Comparison of ENCODE assay signal across 1 cellular context in the genomic region with DNA sequence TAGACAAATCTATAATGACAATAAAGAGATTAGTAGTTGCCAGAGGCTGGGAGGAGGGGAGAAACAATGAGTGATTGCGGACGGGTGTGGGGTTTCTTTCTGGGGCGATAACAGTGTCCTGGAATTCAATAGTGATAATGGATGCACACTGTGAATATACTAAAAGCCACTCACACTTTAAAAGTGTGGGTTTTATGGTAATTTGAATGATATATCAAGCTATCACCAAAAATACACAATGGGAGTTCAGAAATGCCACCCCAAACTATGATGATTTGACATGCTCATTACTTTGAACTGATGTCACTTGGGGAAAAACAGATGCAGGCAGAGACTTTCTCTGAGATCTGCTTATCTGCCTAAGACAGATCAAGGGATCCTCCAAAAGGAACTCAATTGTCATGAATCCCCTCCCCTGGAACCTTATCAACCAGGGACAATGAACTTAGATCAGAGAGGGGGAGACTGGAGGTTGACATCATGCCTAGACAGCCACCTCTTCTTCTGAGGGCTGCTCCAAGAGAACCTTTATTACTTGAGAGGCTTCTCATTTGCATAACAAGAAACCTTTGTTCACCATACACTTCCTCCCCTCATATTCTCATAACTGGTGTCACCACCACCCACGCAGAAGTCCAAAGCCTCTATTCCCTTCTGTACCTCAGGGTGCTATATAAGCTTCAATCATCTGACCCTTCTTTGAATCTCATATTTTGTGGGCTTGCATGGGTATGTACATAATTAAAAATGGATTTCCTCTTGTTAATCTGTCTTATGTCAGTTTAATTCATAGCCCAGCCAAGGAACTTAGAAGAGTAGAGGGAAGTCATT.
A peak's percentile ranks its signal among the peaks of the same experiment; 100 is the strongest.
TF ChIP-seq lines count a peak whose summit lies in the region.

No MANE protein-coding gene starts in this region.

TF ChIP-seq in GM12878, 131 proteins besides CTCF, POLR2A, EP300 and RAD21 (continues in another document):
- no peak for TF ChIP-seq NR2C2 (IDR thresholded peaks at IDR 0.05; ENCODE audit: borderline replicate concordance, control insufficient read depth, insufficient read length, low read depth)
- no peak for TF ChIP-seq MTA3 (IDR thresholded peaks at IDR 0.05; ENCODE audit: borderline replicate concordance, low read length)
- TF ChIP-seq, protein P1, sequence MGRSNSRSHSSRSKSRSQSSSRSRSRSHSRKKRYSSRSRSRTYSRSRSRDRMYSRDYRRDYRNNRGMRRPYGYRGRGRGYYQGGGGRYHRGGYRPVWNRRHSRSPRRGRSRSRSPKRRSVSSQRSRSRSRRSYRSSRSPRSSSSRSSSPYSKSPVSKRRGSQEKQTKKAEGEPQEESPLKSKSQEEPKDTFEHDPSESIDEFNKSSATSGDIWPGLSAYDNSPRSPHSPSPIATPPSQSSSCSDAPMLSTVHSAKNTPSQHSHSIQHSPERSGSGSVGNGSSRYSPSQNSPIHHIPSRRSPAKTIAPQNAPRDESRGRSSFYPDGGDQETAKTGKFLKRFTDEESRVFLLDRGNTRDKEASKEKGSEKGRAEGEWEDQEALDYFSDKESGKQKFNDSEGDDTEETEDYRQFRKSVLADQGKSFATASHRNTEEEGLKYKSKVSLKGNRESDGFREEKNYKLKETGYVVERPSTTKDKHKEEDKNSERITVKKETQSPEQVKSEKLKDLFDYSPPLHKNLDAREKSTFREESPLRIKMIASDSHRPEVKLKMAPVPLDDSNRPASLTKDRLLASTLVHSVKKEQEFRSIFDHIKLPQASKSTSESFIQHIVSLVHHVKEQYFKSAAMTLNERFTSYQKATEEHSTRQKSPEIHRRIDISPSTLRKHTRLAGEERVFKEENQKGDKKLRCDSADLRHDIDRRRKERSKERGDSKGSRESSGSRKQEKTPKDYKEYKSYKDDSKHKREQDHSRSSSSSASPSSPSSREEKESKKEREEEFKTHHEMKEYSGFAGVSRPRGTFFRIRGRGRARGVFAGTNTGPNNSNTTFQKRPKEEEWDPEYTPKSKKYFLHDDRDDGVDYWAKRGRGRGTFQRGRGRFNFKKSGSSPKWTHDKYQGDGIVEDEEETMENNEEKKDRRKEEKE (IDR thresholded peaks at IDR 0.05) = no peak
- no peak for TF ChIP-seq LARP7 (IDR thresholded peaks at IDR 0.05)
- no peak for TF ChIP-seq POLR2AphosphoS5 (IDR thresholded peaks at IDR 0.05; ENCODE audit: low read length)
- TF ChIP-seq POU2F2 (IDR thresholded peaks at IDR 0.05; ENCODE audit: borderline replicate concordance, low read depth, low read length) = peak; percentile 90
- TF ChIP-seq SPI1 (IDR thresholded peaks at IDR 0.05; ENCODE audit: borderline replicate concordance, insufficient read depth, low read depth, low read length) = peak; percentile 69; the same call in 1 of the 2 replicates
- no peak for TF ChIP-seq KLF5 (IDR thresholded peaks at IDR 0.05; ENCODE audit: partially characterized antibody)
- no peak for TF ChIP-seq ZBED1 (IDR thresholded peaks at IDR 0.05; ENCODE audit: borderline replicate concordance)
- no peak for TF ChIP-seq NBN (IDR thresholded peaks at IDR 0.05)
- no peak for TF ChIP-seq SMAD5 (IDR thresholded peaks at IDR 0.05; ENCODE audit: low read depth)
- TF ChIP-seq CBX3 (IDR thresholded peaks at IDR 0.05; ENCODE audit: borderline replicate concordance, low read depth) = no peak
- TF ChIP-seq MEF2A (IDR thresholded peaks at IDR 0.05; ENCODE audit: insufficient read depth, low read depth, low read length) = no peak
- TF ChIP-seq YY1 (IDR thresholded peaks at IDR 0.05; ENCODE audit: low read depth, low read length) = no peak
- TF ChIP-seq, protein P2, sequence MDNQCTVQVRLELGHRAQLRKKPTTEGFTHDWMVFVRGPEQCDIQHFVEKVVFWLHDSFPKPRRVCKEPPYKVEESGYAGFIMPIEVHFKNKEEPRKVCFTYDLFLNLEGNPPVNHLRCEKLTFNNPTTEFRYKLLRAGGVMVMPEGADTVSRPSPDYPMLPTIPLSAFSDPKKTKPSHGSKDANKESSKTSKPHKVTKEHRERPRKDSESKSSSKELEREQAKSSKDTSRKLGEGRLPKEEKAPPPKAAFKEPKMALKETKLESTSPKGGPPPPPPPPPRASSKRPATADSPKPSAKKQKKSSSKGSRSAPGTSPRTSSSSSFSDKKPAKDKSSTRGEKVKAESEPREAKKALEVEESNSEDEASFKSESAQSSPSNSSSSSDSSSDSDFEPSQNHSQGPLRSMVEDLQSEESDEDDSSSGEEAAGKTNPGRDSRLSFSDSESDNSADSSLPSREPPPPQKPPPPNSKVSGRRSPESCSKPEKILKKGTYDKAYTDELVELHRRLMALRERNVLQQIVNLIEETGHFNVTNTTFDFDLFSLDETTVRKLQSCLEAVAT (IDR thresholded peaks at IDR 0.05) = no peak
- TF ChIP-seq BMI1 (IDR thresholded peaks at IDR 0.05; ENCODE audit: borderline replicate concordance) = no peak
- TF ChIP-seq, protein P3, sequence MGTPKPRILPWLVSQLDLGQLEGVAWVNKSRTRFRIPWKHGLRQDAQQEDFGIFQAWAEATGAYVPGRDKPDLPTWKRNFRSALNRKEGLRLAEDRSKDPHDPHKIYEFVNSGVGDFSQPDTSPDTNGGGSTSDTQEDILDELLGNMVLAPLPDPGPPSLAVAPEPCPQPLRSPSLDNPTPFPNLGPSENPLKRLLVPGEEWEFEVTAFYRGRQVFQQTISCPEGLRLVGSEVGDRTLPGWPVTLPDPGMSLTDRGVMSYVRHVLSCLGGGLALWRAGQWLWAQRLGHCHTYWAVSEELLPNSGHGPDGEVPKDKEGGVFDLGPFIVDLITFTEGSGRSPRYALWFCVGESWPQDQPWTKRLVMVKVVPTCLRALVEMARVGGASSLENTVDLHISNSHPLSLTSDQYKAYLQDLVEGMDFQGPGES (IDR thresholded peaks at IDR 0.05) = no peak
- TF ChIP-seq, protein P4, sequence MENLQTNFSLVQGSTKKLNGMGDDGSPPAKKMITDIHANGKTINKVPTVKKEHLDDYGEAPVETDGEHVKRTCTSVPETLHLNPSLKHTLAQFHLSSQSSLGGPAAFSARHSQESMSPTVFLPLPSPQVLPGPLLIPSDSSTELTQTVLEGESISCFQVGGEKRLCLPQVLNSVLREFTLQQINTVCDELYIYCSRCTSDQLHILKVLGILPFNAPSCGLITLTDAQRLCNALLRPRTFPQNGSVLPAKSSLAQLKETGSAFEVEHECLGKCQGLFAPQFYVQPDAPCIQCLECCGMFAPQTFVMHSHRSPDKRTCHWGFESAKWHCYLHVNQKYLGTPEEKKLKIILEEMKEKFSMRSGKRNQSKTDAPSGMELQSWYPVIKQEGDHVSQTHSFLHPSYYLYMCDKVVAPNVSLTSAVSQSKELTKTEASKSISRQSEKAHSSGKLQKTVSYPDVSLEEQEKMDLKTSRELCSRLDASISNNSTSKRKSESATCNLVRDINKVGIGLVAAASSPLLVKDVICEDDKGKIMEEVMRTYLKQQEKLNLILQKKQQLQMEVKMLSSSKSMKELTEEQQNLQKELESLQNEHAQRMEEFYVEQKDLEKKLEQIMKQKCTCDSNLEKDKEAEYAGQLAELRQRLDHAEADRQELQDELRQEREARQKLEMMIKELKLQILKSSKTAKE (IDR thresholded peaks at IDR 0.05; ENCODE audit: low read depth, poor library complexity, severe bottlenecking) = no peak
- no peak for TF ChIP-seq SUPT20H (IDR thresholded peaks at IDR 0.05; ENCODE audit: borderline replicate concordance, control insufficient read depth, low read depth, low read length)
- no peak for TF ChIP-seq MEF2B (IDR thresholded peaks at IDR 0.05; ENCODE audit: partially characterized antibody, poor library complexity, severe bottlenecking)
- TF ChIP-seq, protein P5, sequence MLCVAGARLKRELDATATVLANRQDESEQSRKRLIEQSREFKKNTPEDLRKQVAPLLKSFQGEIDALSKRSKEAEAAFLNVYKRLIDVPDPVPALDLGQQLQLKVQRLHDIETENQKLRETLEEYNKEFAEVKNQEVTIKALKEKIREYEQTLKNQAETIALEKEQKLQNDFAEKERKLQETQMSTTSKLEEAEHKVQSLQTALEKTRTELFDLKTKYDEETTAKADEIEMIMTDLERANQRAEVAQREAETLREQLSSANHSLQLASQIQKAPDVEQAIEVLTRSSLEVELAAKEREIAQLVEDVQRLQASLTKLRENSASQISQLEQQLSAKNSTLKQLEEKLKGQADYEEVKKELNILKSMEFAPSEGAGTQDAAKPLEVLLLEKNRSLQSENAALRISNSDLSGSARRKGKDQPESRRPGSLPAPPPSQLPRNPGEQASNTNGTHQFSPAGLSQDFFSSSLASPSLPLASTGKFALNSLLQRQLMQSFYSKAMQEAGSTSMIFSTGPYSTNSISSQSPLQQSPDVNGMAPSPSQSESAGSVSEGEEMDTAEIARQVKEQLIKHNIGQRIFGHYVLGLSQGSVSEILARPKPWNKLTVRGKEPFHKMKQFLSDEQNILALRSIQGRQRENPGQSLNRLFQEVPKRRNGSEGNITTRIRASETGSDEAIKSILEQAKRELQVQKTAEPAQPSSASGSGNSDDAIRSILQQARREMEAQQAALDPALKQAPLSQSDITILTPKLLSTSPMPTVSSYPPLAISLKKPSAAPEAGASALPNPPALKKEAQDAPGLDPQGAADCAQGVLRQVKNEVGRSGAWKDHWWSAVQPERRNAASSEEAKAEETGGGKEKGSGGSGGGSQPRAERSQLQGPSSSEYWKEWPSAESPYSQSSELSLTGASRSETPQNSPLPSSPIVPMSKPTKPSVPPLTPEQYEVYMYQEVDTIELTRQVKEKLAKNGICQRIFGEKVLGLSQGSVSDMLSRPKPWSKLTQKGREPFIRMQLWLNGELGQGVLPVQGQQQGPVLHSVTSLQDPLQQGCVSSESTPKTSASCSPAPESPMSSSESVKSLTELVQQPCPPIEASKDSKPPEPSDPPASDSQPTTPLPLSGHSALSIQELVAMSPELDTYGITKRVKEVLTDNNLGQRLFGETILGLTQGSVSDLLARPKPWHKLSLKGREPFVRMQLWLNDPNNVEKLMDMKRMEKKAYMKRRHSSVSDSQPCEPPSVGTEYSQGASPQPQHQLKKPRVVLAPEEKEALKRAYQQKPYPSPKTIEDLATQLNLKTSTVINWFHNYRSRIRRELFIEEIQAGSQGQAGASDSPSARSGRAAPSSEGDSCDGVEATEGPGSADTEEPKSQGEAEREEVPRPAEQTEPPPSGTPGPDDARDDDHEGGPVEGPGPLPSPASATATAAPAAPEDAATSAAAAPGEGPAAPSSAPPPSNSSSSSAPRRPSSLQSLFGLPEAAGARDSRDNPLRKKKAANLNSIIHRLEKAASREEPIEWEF (IDR thresholded peaks at IDR 0.05; ENCODE audit: insufficient replicate concordance, low read depth, low read length) = no peak
- no peak for TF ChIP-seq CREB1 (IDR thresholded peaks at IDR 0.05; ENCODE audit: low read depth)
- TF ChIP-seq, protein P6, sequence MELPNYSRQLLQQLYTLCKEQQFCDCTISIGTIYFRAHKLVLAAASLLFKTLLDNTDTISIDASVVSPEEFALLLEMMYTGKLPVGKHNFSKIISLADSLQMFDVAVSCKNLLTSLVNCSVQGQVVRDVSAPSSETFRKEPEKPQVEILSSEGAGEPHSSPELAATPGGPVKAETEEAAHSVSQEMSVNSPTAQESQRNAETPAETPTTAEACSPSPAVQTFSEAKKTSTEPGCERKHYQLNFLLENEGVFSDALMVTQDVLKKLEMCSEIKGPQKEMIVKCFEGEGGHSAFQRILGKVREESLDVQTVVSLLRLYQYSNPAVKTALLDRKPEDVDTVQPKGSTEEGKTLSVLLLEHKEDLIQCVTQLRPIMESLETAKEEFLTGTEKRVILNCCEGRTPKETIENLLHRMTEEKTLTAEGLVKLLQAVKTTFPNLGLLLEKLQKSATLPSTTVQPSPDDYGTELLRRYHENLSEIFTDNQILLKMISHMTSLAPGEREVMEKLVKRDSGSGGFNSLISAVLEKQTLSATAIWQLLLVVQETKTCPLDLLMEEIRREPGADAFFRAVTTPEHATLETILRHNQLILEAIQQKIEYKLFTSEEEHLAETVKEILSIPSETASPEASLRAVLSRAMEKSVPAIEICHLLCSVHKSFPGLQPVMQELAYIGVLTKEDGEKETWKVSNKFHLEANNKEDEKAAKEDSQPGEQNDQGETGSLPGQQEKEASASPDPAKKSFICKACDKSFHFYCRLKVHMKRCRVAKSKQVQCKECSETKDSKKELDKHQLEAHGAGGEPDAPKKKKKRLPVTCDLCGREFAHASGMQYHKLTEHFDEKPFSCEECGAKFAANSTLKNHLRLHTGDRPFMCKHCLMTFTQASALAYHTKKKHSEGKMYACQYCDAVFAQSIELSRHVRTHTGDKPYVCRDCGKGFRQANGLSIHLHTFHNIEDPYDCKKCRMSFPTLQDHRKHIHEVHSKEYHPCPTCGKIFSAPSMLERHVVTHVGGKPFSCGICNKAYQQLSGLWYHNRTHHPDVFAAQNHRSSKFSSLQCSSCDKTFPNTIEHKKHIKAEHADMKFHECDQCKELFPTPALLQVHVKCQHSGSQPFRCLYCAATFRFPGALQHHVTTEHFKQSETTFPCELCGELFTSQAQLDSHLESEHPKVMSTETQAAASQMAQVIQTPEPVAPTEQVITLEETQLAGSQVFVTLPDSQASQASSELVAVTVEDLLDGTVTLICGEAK (IDR thresholded peaks at IDR 0.05; ENCODE audit: borderline replicate concordance) = no peak
- TF ChIP-seq, protein P7, sequence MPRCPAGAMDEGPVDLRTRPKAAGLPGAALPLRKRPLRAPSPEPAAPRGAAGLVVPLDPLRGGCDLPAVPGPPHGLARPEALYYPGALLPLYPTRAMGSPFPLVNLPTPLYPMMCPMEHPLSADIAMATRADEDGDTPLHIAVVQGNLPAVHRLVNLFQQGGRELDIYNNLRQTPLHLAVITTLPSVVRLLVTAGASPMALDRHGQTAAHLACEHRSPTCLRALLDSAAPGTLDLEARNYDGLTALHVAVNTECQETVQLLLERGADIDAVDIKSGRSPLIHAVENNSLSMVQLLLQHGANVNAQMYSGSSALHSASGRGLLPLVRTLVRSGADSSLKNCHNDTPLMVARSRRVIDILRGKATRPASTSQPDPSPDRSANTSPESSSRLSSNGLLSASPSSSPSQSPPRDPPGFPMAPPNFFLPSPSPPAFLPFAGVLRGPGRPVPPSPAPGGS (IDR thresholded peaks at IDR 0.05; ENCODE audit: borderline replicate concordance, insufficient read depth, low read depth, low read length, poor library complexity, severe bottlenecking) = no peak
- no peak for TF ChIP-seq KDM1A (IDR thresholded peaks at IDR 0.05; ENCODE audit: borderline replicate concordance)
- no peak for TF ChIP-seq SREBF2 (IDR thresholded peaks at IDR 0.05; ENCODE audit: low read length)
- TF ChIP-seq CREM (IDR thresholded peaks at IDR 0.05; ENCODE audit: low read depth) = 0 out of 2 replicates have a peak, but pooled peaks have one; percentile 13
- TF ChIP-seq TCF3 (IDR thresholded peaks at IDR 0.05; ENCODE audit: borderline replicate concordance, insufficient read depth, low read depth, low read length) = no peak
- TF ChIP-seq ZNF384 (IDR thresholded peaks at IDR 0.05; ENCODE audit: borderline replicate concordance, low read depth, low read length) = no peak
- TF ChIP-seq, protein P8, sequence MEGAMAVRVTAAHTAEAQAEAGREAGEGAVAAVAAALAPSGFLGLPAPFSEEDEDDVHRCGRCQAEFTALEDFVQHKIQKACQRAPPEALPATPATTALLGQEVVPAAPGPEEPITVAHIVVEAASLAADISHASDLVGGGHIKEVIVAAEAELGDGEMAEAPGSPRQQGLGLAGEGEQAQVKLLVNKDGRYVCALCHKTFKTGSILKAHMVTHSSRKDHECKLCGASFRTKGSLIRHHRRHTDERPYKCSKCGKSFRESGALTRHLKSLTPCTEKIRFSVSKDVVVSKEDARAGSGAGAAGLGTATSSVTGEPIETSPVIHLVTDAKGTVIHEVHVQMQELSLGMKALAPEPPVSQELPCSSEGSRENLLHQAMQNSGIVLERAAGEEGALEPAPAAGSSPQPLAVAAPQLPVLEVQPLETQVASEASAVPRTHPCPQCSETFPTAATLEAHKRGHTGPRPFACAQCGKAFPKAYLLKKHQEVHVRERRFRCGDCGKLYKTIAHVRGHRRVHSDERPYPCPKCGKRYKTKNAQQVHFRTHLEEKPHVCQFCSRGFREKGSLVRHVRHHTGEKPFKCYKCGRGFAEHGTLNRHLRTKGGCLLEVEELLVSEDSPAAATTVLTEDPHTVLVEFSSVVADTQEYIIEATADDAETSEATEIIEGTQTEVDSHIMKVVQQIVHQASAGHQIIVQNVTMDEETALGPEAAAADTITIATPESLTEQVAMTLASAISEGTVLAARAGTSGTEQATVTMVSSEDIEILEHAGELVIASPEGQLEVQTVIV (IDR thresholded peaks at IDR 0.05; ENCODE audit: borderline replicate concordance, partially characterized antibody) = no peak
- TF ChIP-seq ZNF622 (IDR thresholded peaks at IDR 0.05) = no peak
